Comparison of ENCODE assay signal across 14 cellular contexts in the genomic region with DNA sequence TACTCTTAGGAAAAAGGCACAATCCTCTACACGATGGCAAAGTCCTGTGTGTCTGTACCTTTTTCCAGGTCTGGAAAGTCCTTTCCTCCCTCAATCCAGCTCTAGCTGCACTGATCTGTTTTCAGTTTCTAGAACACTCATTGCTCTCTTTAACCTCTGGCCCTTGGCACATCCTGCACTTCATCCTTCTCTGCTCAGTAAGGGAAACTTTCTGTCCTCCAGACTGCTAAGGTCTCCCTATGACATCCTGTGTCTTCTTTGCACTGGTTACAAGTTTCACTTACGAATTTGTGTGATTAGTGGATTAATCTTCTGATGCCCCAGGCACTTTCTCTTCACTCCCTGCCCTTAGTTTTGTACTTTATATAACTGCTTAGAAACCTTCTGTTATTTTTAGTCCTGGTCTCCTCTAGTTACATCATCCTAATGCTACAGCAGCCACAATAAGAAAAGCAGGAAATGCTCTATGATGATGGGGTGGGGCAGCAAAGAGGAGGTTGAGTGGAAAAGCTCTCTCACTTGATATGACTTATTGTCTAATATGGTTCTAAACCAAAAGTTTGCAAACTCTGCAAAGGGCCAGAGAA.
DNase-seq lines count a peak whose midpoint lies in the region; ATAC-seq and TF ChIP-seq lines count a peak whose summit lies in the region.
"Had no signal": no experiment of that assay in that cellular context is flagged by ENCODE, and none has a peak within 500 bp of the region (broad histone marks: within the 10 kb centered on the region; RNA-seq: fewer than 3 reads in every experiment).

No MANE protein-coding gene starts in this region.

- 71% methylated on average over 2 of the region's 2 CpGs for WGBS in sigmoid colon, 2 donors

- H3K27ac ChIP-seq in epithelial cell of prostate (peak overlapping the region; percentile 59), sigmoid colon (no peak overlapping the region)
- H3K27ac ChIP-seq: 22Rv1 had no signal

- no peak for TF ChIP-seq POLR2A in sigmoid colon (IDR thresholded peaks at IDR 0.05)

- intact Hi-C loops in sigmoid colon (cut with DNase I) = no loop called here

- H3K27me3 ChIP-seq in sigmoid colon = no peaks in the 10 kb centered on the region

- ATAC-seq in omental fat pad (ENCODE audit: low FRiP score) = no peak
- ATAC-seq: activated CD8-positive, alpha-beta T cell treated with anti-CD3 and anti-CD28 coated beads for 36 hours had no signal

- TF ChIP-seq CTCF in retinal pigment epithelial cell (conservative IDR thresholded peaks at IDR 0.05; ENCODE audit: low read depth, low read length) (no peak), omental fat pad (IDR thresholded peaks at IDR 0.05) (no peak), sigmoid colon (IDR thresholded peaks at IDR 0.05) (no peak)

- peak; percentile 9 for DNase-seq in DMS153 (lab: John Stamatoyannopoulos, UW)
- DNase-seq in DMS153 treated with DMSO at 0.1 percent for 48 hours (lab: John Stamatoyannopoulos, UW; ENCODE audit: unreplicated experiment) = no peak
- peak; percentile 84 for DNase-seq in MV-4-11 (lab: John Stamatoyannopoulos, UW)
- DNase-seq in epithelial cell of prostate (ENCODE audit: low read depth, low spot score) = peak; percentile 14
- DNase-seq in retinal pigment epithelial cell (ENCODE audit: low read depth) = peak; percentile 34
- no peak for DNase-seq in central memory CD4-positive, alpha-beta T cell
- no peak for DNase-seq in omental fat pad (ENCODE audit: low spot score)
- DNase-seq in sigmoid colon = no peak
- DNase-seq: activated CD8-positive, alpha-beta T cell treated with anti-CD3 and anti-CD28 coated beads for 36 hours; Caco-2; NCI-H146; NCI-H526 treated with DMSO at 0.1 percent for 48 hours; SHP77 treated with DMSO at 0.1 percent for 48 hours had no signal

- no peaks in the 10 kb centered on the region for H3K4me1 ChIP-seq in sigmoid colon
- H3K4me1 ChIP-seq: Caco-2 had no signal

- H3K4me3 ChIP-seq in retinal pigment epithelial cell (ENCODE audit: low read length) (no peak overlapping the region), sigmoid colon (no peak overlapping the region)

- no peaks in the 10 kb centered on the region for H3K36me3 ChIP-seq in sigmoid colon

- H3K9me3 ChIP-seq in sigmoid colon = no peaks in the 10 kb centered on the region

- no peak for TF ChIP-seq EP300 in sigmoid colon (IDR thresholded peaks at IDR 0.05)

Comparison
In these comparisons a context has a peak if more than half of its experiments do, and no peak if none do; other contexts are left out.
1. DNase-seq: peak in DMS153 (single experiment), MV-4-11 (single experiment), epithelial cell of prostate (single experiment) and retinal pigment epithelial cell (single experiment); none in DMS153 treated with DMSO at 0.1 percent for 48 hours (single experiment), central memory CD4-positive, alpha-beta T cell (single experiment), omental fat pad (single experiment) and sigmoid colon (single experiment).